8 cellular contexts compared by ENCODE assay signal in the genomic region with DNA sequence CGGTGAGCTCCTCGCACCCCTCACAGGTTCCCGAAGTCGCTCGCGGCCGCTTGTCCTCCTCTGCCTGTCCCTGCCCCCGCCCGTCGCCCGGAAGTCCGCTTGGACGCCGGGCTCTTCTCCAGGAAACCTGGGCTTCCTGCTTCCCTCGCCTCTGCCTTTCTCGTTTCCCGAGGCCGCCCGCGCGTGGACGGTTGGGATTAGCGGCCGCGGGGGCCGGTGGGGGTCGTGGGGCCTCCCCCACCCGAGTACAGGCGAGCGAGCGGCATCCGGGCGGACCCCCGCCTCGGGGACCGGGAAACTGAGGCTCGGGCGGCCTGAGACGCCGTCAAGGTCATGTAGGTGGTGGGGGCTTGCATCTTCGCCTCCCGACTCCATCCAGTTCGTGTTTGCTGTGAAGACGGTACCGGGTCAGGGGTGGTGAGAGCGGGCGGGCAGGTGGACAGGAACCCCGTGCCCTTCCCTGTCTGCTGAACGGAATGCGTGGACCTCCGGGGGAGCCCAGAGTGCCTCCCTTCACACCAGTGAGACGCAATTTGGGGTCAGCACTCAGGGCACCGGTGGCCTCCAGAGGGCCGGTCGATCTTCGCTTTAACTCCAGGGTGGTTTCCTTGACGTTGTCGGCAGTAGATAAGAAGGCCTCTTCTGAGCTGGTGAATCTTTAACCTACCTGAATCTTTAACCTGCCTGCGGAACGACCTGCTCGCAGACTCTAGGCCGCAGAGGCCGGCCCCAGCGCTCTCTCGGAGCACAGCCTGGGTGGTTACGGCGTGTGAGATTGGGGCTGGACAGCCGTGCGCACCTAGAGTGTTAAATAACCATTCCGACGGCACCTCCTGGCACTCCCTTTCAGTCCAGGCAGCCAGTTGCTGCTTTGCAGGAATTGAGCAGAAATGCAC. TPM values are rescaled to one million over a fixed set of nuclear protein-coding genes. Genes with fewer than 3 reads are reported as not detected.
DNase-seq lines count a peak whose midpoint lies in the region; ATAC-seq and TF ChIP-seq lines count a peak whose summit lies in the region.

No MANE protein-coding gene starts in this region.

- peaks cover 12% of the 10 kb centered on the region for H3K36me3 Mint-ChIP-seq in nephron progenitor cell (ENCODE audit: low read depth)

- TF ChIP-seq CTCF in nephron progenitor cell (IDR thresholded peaks at IDR 0.05): no peak

- no peaks in the 10 kb centered on the region for H3K27me3 Mint-ChIP-seq in nephron progenitor cell (ENCODE audit: low read depth, poor library complexity)

- peak overlapping the region; percentile 99 for H3K27ac Mint-ChIP-seq in nephron progenitor cell

- peaks cover 65% of the 10 kb centered on the region for H3K4me1 Mint-ChIP-seq in nephron progenitor cell

- peak overlapping the region; percentile 96 for H3K4me3 Mint-ChIP-seq in nephron progenitor cell

- DNase-seq in NCI-H2029 (lab: John Stamatoyannopoulos, UW): peak; percentile 11
- no peak for DNase-seq in NCI-H2029 treated with DMSO at 0.1 percent for 48 hours (lab: John Stamatoyannopoulos, UW)
- DNase-seq in activated CD4-positive, alpha-beta T cell treated with anti-CD3 and anti-CD28 coated beads, Interleukin-2, amount 50 U/mL, for 1 hour: peak; percentile 25
- DNase-seq in nephron progenitor cell: peak; percentile 43
- DNase-seq in globus pallidus (ENCODE audit: low spot score): no peak

- no peaks in the 10 kb centered on the region for H3K9me3 Mint-ChIP-seq in nephron progenitor cell

- peak; percentile 15 for ATAC-seq in HG03097 (IDR thresholded peaks at IDR 0.05; ENCODE audit: low FRiP score, unreplicated experiment)
- peak; percentile 20 for ATAC-seq in esophagus mucosa
- ATAC-seq in HG02610 (IDR thresholded peaks at IDR 0.05; ENCODE audit: unreplicated experiment): no peak

RNA-seq across cellular contexts. Expression of a gene that starts 0.7 kb away (rescaled TPM):
- total RNA-seq in esophagus mucosa: 273 TPM

RNA-seq across cellular contexts. Expression of a gene that starts 19.9 kb away (rescaled TPM):
- total RNA-seq in esophagus mucosa: 13.9 TPM

RNA-seq across cellular contexts. Expression of a gene that starts 25.9 kb away (rescaled TPM):
- 29.0 TPM for total RNA-seq in esophagus mucosa

RNA-seq across cellular contexts. Expression of a gene that starts 56.9 kb away (rescaled TPM):
- total RNA-seq in esophagus mucosa: 241 TPM

Comparison
In these comparisons a context has a peak if more than half of its experiments do, and no peak if none do; other contexts are left out.
1. DNase-seq: peak in NCI-H2029 (single experiment), activated CD4-positive, alpha-beta T cell treated with anti-CD3 and anti-CD28 coated beads, Interleukin-2, amount 50 U/mL, for 1 hour (single experiment) and nephron progenitor cell (single experiment); none in NCI-H2029 treated with DMSO at 0.1 percent for 48 hours (single experiment) and globus pallidus (single experiment).